2 cellular contexts compared by ENCODE assay signal in the genomic region with DNA sequence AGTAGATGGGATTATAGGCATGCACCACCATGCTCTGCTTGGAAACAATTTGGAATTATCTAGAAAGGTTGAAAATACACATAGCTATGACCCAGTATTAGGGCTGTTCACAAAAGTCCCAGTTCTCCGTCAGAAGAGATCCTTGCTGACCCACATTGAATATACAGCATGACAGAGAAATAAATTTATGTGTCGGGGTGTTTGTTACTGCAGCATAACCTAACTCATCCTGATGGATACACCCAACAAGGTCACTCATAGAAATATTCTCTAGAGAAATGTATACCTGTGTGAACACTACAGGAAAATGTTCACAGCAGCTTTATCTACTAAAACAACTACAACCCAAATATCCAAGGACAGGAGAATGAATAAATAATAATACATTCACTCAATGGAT.
TF ChIP-seq lines count a peak whose summit lies in the region.

No MANE protein-coding gene starts in this region.

TF ChIP-seq in HepG2, 621 proteins besides CTCF, POLR2A, EP300 and RAD21:
- TF ChIP-seq RBAK (CRISPR knock-in tag; IDR thresholded peaks at IDR 0.05) (0 out of 2 replicates have a peak, but pooled peaks have one; percentile 52), ZNF160 (CRISPR knock-in tag; IDR thresholded peaks at IDR 0.05) (no peak), ZNF12 (CRISPR knock-in tag; IDR thresholded peaks at IDR 0.05) (peak; percentile 99)
TF ChIP-seq in HepG2: peak in this region for 2.

TF ChIP-seq in K562, 482 proteins besides CTCF, POLR2A, EP300 and RAD21:
- TF ChIP-seq ZNF12 (CRISPR knock-in tag; IDR thresholded peaks at IDR 0.05) (peak; percentile 74; the same call in 1 of the 2 replicates), HMGXB4 (CRISPR knock-in tag; IDR thresholded peaks at IDR 0.05) (no peak)
